ENCODE assay signal across 12 cellular contexts in genomic region chr15:93020976-93021772, GRCh38.
DNase-seq lines count a peak whose midpoint lies in the region; ATAC-seq and TF ChIP-seq lines count a peak whose summit lies in the region.
"Had no signal": no experiment of that assay in that cellular context is flagged by ENCODE, and none has a peak within 500 bp of the region (broad histone marks: within the 10 kb centered on the region; RNA-seq: fewer than 3 reads in every experiment).

No MANE protein-coding gene starts in this region.

- no peak for TF ChIP-seq POLR2A in upper lobe of left lung (IDR thresholded peaks at IDR 0.05)

- H3K27ac Mint-ChIP-seq in activated T-helper 2 cell treated with anti-CD3 and anti-CD28 coated beads, Interferon-gamma antibody, Interleukin-2, Interleukin-4, amounts not matched to agents 10 μg/mL and 5 μg/mL and 100 μg/mL, durations not matched to agents 14 hours and 24 hours and 36 hours: peak overlapping the region; percentile 71

- no peaks in the 10 kb centered on the region for H3K9me3 Mint-ChIP-seq in activated T-helper 2 cell treated with anti-CD3 and anti-CD28 coated beads, Interferon-gamma antibody, Interleukin-2, Interleukin-4, amounts not matched to agents 10 μg/mL and 5 μg/mL and 100 μg/mL, durations not matched to agents 14 hours and 24 hours and 36 hours

- H3K27me3 Mint-ChIP-seq in activated T-helper 2 cell treated with anti-CD3 and anti-CD28 coated beads, Interferon-gamma antibody, Interleukin-2, Interleukin-4, amounts not matched to agents 10 μg/mL and 5 μg/mL and 100 μg/mL, durations not matched to agents 14 hours and 24 hours and 36 hours (ENCODE audit: low read depth): no peaks in the 10 kb centered on the region

- H3K36me3 ChIP-seq in hepatocyte (replicated peaks; ENCODE audit: insufficient read depth, low read depth): peaks cover 8% of the 10 kb centered on the region
- peaks cover 52 to 97% (median 81%) of the 10 kb centered on the region in 4 donors for H3K36me3 ChIP-seq in upper lobe of left lung

- no peak overlapping the region for H2AFZ ChIP-seq in hepatocyte

- intact Hi-C loops in activated T-helper 2 cell treated with anti-CD3 and anti-CD28 coated beads, Interferon-gamma antibody, Interleukin-2, Interleukin-4, amounts not matched to agents 10 μg/mL and 5 μg/mL and 100 μg/mL, durations not matched to agents 14 hours and 24 hours and 36 hours (cut with micrococcal nuclease): no loop called here

- H3K4me3 ChIP-seq in GM12865 (ENCODE audit: low read depth, low read length) (no peak overlapping the region), hepatocyte (no peak overlapping the region), upper lobe of left lung (no peak overlapping the region)
- H3K4me3 ChIP-seq: esophagus squamous epithelium, left lung had no signal

- WGBS in hepatocyte (ENCODE audit: low lambda C conversion rate, missing lambda C conversion rate): 99% methylated on average over 3 of the region's 3 CpGs
- WGBS in upper lobe of left lung, 2 donors: 93 to 97% methylated on average over 3 of the region's 3 CpGs

- H3K79me2 ChIP-seq in hepatocyte: peaks cover 46% of the 10 kb centered on the region

- H4K20me1 ChIP-seq in hepatocyte (ENCODE audit: insufficient read depth, poor library complexity, severe bottlenecking): peaks cover 20% of the 10 kb centered on the region

- peak; percentile 40 for DNase-seq in GM12865 (ENCODE audit: low read depth)
- no peak for DNase-seq in activated T-helper 2 cell treated with anti-CD3 and anti-CD28 coated beads, Interferon-gamma antibody, Interleukin-2, Interleukin-4, amounts not matched to agents 10 μg/mL and 5 μg/mL and 100 μg/mL, durations not matched to agents 14 hours and 24 hours and 36 hours (ENCODE audit: low spot score)
- no peak for DNase-seq in hepatocyte (ENCODE audit: low spot score)
- no peak for DNase-seq in upper lobe of left lung
- no peak for DNase-seq in DMS79 treated with DMSO at 0.1 percent for 48 hours (lab: John Stamatoyannopoulos, UW)
- DNase-seq in amygdala (lab: John Stamatoyannopoulos, UW): no peak
- DNase-seq: esophagus squamous epithelium, IMR-90, left lung had no signal

- ATAC-seq in GM19438 (IDR thresholded peaks at IDR 0.05; ENCODE audit: low read depth, unreplicated experiment): peak; percentile 67
- peak; percentile 67 for ATAC-seq in HG02973 (IDR thresholded peaks at IDR 0.05; ENCODE audit: unreplicated experiment)
- no peak for ATAC-seq in upper lobe of left lung (ENCODE audit: low FRiP score in 2 of 2)
- ATAC-seq: left lung had no signal

- H3K27ac ChIP-seq in hepatocyte (no peak overlapping the region), upper lobe of left lung (no peak overlapping the region)
- H3K27ac ChIP-seq: C4-2B, esophagus squamous epithelium, left lung had no signal

- H3K4me3 Mint-ChIP-seq in activated T-helper 2 cell treated with anti-CD3 and anti-CD28 coated beads, Interferon-gamma antibody, Interleukin-2, Interleukin-4, amounts not matched to agents 10 μg/mL and 5 μg/mL and 100 μg/mL, durations not matched to agents 14 hours and 24 hours and 36 hours (ENCODE audit: low read depth): peak overlapping the region; percentile 13

- TF ChIP-seq CTCF in GM12865 (IDR thresholded peaks at IDR 0.05; ENCODE audit: insufficient read depth, low read depth, low read length, missing control alignments) (no peak), hepatocyte (IDR thresholded peaks at IDR 0.05; ENCODE audit: poor library complexity) (no peak), upper lobe of left lung (IDR thresholded peaks at IDR 0.05) (no peak)

- H3K4me1 Mint-ChIP-seq in activated T-helper 2 cell treated with anti-CD3 and anti-CD28 coated beads, Interferon-gamma antibody, Interleukin-2, Interleukin-4, amounts not matched to agents 10 μg/mL and 5 μg/mL and 100 μg/mL, durations not matched to agents 14 hours and 24 hours and 36 hours (ENCODE audit: low read depth): peaks cover 72% of the 10 kb centered on the region

- H3K27me3 ChIP-seq in hepatocyte (no peaks in the 10 kb centered on the region), upper lobe of left lung (no peaks in the 10 kb centered on the region)
- H3K27me3 ChIP-seq: esophagus squamous epithelium, left lung had no signal

- peaks cover 92% of the 10 kb centered on the region for H3K36me3 Mint-ChIP-seq in activated T-helper 2 cell treated with anti-CD3 and anti-CD28 coated beads, Interferon-gamma antibody, Interleukin-2, Interleukin-4, amounts not matched to agents 10 μg/mL and 5 μg/mL and 100 μg/mL, durations not matched to agents 14 hours and 24 hours and 36 hours (ENCODE audit: low read depth)

- H3K4me2 ChIP-seq in hepatocyte: no peak overlapping the region

- no peaks in the 10 kb centered on the region for H3K4me1 ChIP-seq in hepatocyte (ENCODE audit: insufficient read depth)
- H3K4me1 ChIP-seq in upper lobe of left lung: peaks cover 7 to 14% (median 8%) of the 10 kb centered on the region in 4 donors

- no peaks in the 10 kb centered on the region for H3K9me3 ChIP-seq in hepatocyte (ENCODE audit: low read depth)
- no peaks in the 10 kb centered on the region for H3K9me3 ChIP-seq in upper lobe of left lung
- H3K9me3 ChIP-seq: esophagus squamous epithelium, left lung had no signal

- no peaks in the 10 kb centered on the region for H3K9me2 ChIP-seq in hepatocyte (replicated peaks; ENCODE audit: insufficient read depth)

- no peak for TF ChIP-seq EP300 in upper lobe of left lung (IDR thresholded peaks at IDR 0.05)

Comparison
In these comparisons a context has a peak if more than half of its experiments do, and no peak if none do; other contexts are left out.
1. ATAC-seq: peak in GM19438 (single experiment) and HG02973 (single experiment); none in upper lobe of left lung (0 of 2).